Comparison of ENCODE assay signal across 21 cellular contexts in the genomic region with DNA sequence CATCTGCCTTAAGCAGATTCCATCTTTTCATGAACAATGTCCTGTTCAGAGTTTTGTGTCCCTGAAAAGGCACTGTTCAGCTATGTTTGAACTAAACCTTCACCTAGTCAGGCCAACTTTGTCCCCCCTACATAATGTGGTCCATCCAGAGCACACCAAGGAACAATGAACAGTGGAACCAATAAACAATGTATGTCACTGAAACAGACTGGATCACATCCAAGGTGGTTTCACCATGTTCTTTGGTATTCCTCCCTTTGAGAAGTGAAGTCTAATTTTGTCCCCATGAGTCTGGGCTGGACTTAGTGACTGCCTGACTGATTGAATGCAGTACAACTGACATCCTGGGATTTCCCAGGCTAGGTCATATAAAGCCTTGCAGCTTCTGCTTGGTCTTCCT.
A peak's percentile ranks its signal among the peaks of the same experiment; 100 is the strongest.
DNase-seq lines count a peak whose midpoint lies in the region; ATAC-seq and TF ChIP-seq lines count a peak whose summit lies in the region.
"Had no signal": no experiment of that assay in that cellular context is flagged by ENCODE, and none has a peak within 500 bp of the region (broad histone marks: within the 10 kb centered on the region; RNA-seq: fewer than 3 reads in every experiment).

No MANE protein-coding gene starts in this region.

- intact Hi-C loops in ovary (cut with DNase I): no loop called here

- H3K27ac ChIP-seq in cingulate gyrus (ENCODE audit: low read depth, low read length) (peak overlapping the region; percentile 61), substantia nigra (ENCODE audit: low read depth, low read length, poor library complexity, severe bottlenecking) (peak overlapping the region; percentile 84), ovary (no peak overlapping the region)
- H3K27ac ChIP-seq: 22Rv1; BLaER1 treated with 17β-estradiol and CSF1 and Interleukin-3, amounts not matched to agents 10 nM and 100 nM had no signal

- ATAC-seq in HG02973 (IDR thresholded peaks at IDR 0.05; ENCODE audit: unreplicated experiment): no peak

- no peak for TF ChIP-seq POLR2A in ovary (IDR thresholded peaks at IDR 0.05)

- DNase-seq in Ammon's horn (ENCODE audit: low spot score) (peak; percentile 25), globus pallidus (ENCODE audit: low spot score) (peak; percentile 51), substantia nigra (lab: John Stamatoyannopoulos, UW) (peak in 1 of 49 donors; percentile 17), ovary (no peak), COLO829 (ENCODE audit: low spot score) (no peak), amniotic stem cell (lab: John Stamatoyannopoulos, UW) (no peak)
- DNase-seq: BE2C; Calu3; CD4-positive, alpha-beta T cell; CD8-positive, alpha-beta memory T cell; COR-L47; DMS53; DMS79 treated with DMSO at 0.1 percent for 48 hours; GF-D8; GOT3; HFFc6 had no signal

- no peaks in the 10 kb centered on the region for H3K36me3 ChIP-seq in ovary
- H3K36me3 ChIP-seq: BE2C; BLaER1 treated with 17β-estradiol and CSF1 and Interleukin-3, amounts not matched to agents 10 nM and 100 nM; HAP-1 had no signal

- no peaks in the 10 kb centered on the region for H3K4me1 ChIP-seq in ovary (ENCODE audit: insufficient read depth)
- H3K4me1 ChIP-seq: BE2C, HAP-1 had no signal

- no peak overlapping the region for H3K4me3 ChIP-seq in ovary
- H3K4me3 ChIP-seq: BLaER1 treated with 17β-estradiol and CSF1 and Interleukin-3, amounts not matched to agents 10 nM and 100 nM; HAP-1 had no signal

- no peaks in the 10 kb centered on the region for H3K27me3 ChIP-seq in ovary
- H3K27me3 ChIP-seq: BLaER1 treated with 17β-estradiol and CSF1 and Interleukin-3, amounts not matched to agents 10 nM and 100 nM had no signal

- no peak for TF ChIP-seq CTCF in ovary (IDR thresholded peaks at IDR 0.05)

- no peaks in the 10 kb centered on the region for H3K9me3 ChIP-seq in ovary
- H3K9me3 ChIP-seq: BE2C, HAP-1 had no signal

- TF ChIP-seq EP300 in ovary (IDR thresholded peaks at IDR 0.05): no peak

Comparison
In these comparisons a context has a peak if more than half of its experiments do, and no peak if none do; other contexts are left out.
1. DNase-seq: peak in Ammon's horn (single experiment) and globus pallidus (single experiment); none in ovary (0 of 5), COLO829 (single experiment) and amniotic stem cell (single experiment).
2. H3K27ac ChIP-seq: peak in cingulate gyrus (single experiment) and substantia nigra (single experiment); none in ovary (0 of 2).